Comparison of ENCODE assay signal across 10 cellular contexts in the genomic region with DNA sequence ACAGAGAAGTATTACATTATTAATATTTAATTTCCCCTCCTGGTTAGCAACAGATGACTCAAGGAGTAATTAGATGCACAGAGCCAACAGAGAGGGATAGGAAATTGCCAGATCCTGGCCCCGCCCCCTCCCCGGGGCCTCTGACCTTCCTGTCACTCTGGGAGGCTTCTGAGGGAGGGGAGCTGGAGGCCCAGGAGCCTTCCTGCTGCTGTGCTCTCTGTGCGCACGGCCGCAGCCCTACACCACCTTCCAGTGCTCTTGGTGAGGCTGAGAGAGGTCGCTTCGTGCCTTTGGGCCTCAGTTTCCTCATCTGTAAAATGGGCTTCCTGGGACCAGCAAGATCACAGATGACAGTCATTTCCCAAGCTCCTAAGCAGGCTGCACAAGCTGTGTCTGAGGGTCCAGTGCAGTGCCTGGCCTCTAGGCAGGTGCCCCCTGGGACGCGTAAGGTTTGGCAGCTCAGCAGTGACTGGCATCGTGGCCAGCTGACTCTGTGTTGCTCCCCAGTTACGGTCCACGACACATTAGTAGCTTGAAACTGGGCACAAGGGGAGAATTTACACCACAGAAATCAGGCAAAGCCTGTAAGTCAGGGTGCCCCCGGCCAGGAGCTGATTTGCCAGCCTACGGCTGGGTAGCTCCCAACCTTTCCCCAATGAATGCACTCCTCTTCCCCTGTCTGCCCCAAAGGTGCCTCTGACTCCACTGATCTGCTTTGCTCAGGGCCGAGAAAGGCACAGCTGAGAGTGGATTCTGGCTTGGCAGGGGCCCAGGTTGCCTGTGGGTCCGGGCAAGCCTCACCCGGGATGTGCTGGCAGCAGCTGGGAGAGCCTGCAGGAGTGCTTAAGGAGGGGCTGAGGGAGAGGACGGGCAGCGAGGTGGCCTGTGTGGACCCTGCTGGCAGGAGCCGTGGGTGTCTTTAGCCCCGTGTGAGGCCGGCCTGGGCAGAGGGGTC. TPM values are rescaled to one million over a fixed set of nuclear protein-coding genes. Genes with fewer than 3 reads are reported as not detected.
DNase-seq lines count a peak whose midpoint lies in the region; ATAC-seq, FAIRE-seq and TF ChIP-seq lines count a peak whose summit lies in the region.
"Had no signal": no experiment of that assay in that cellular context is flagged by ENCODE, and none has a peak within 500 bp of the region (broad histone marks: within the 10 kb centered on the region; RNA-seq: fewer than 3 reads in every experiment).

No MANE protein-coding gene starts in this region.

- TF ChIP-seq EP300 in GM12878 (IDR thresholded peaks at IDR 0.05; ENCODE audit: borderline replicate concordance in 1 of 2, control insufficient read depth in 1 of 2, low read depth in 2 of 2, low read length in 2 of 2): no peak

- no peak overlapping the region for H3K4me3 Mint-ChIP-seq in GM23338

- H3K79me2 ChIP-seq in GM23338 (replicated peaks; ENCODE audit: insufficient read depth): no peaks in the 10 kb centered on the region
- peaks cover 52% of the 10 kb centered on the region for H3K79me2 ChIP-seq in SU-DHL-6 (ENCODE audit: insufficient read depth, low read length)
- peaks cover 83% of the 10 kb centered on the region for H3K79me2 ChIP-seq in GM12878 (ENCODE audit: control insufficient read depth, insufficient read depth, low read length)
- no peaks in the 10 kb centered on the region for H3K79me2 ChIP-seq in osteoblast (ENCODE audit: insufficient read depth, low read length)

- peaks cover 20% of the 10 kb centered on the region for H3K4me1 Mint-ChIP-seq in GM23338

- peak overlapping the region; percentile 87 for H3K9ac ChIP-seq in SU-DHL-6 (ENCODE audit: low read length)
- peak overlapping the region; percentile 73; the same call in 1 of the 2 replicates for H3K9ac ChIP-seq in GM12878 (ENCODE audit: control insufficient read depth, insufficient read depth, low read length)

- peak; percentile 8; the same call in 2 of the 3 replicates for ATAC-seq in GM23338
- ATAC-seq in GM12878: peak; percentile 6; the same call in 2 of the 3 replicates
- no peak for ATAC-seq in HG02571 (IDR thresholded peaks at IDR 0.05; ENCODE audit: unreplicated experiment)
- no peak for ATAC-seq in GM21825 (IDR thresholded peaks at IDR 0.05; ENCODE audit: unreplicated experiment)
- ATAC-seq: left colon, Panc1 had no signal

- H3K27ac ChIP-seq in GM23338 (ENCODE audit: low read depth) (peak overlapping the region; percentile 50; the same call in 1 of the 2 replicates), SU-DHL-6 (ENCODE audit: low read depth, low read length) (peak overlapping the region; percentile 99), GM12878 (ENCODE audit: control insufficient read depth, insufficient read depth) (peak overlapping the region; percentile 89), osteoblast (ENCODE audit: low read depth, low read length) (no peak overlapping the region)

- H4K20me1 ChIP-seq in GM23338 (replicated peaks; ENCODE audit: insufficient read depth) (no peaks in the 10 kb centered on the region; the same call in 1 of the 2 replicates), SU-DHL-6 (ENCODE audit: low read depth, low read length) (no peaks in the 10 kb centered on the region), GM12878 (ENCODE audit: control insufficient read depth, insufficient read depth) (no peaks in the 10 kb centered on the region), osteoblast (ENCODE audit: insufficient read depth, low read length) (peaks cover 5% of the 10 kb centered on the region)

- RAD21 ChIA-PET in GM12878 (lab: Charles Lee; ENCODE audit: unreplicated experiment): interaction anchor here (0.8 to 10.4 kb wide), 4 partner anchors 9 to 85 kb away, joined by 3 to 107 read pairs (median 4); no protein-coding TSS in a partner anchor

- no peaks in the 10 kb centered on the region for H3K9me3 Mint-ChIP-seq in GM23338

- DNase-seq in GM23338 (ENCODE audit: low spot score) (peak; percentile 58), GM12878 (ENCODE audit: low read depth, low spot score) (no peak), osteoblast (ENCODE audit: insufficient read length, low spot score, missing footprints) (peak; percentile 89), midbrain (lab: John Stamatoyannopoulos, UW) (no peak), dedifferentiated amniotic fluid mesenchymal stem cell (ENCODE audit: extremely low spot score) (no peak)

- H2AFZ ChIP-seq in GM23338 (no peak overlapping the region), SU-DHL-6 (ENCODE audit: low read depth, low read length, severe bottlenecking) (no peak overlapping the region), GM12878 (ENCODE audit: control insufficient read depth, low read depth, low read length) (peak overlapping the region; percentile 8; the same call in 1 of the 2 replicates), osteoblast (ENCODE audit: low read length) (no peak overlapping the region)

- H3K4me1 ChIP-seq in GM23338 (ENCODE audit: insufficient read depth) (peaks cover 5% of the 10 kb centered on the region; the same call in 1 of the 2 replicates), GM12878 (ENCODE audit: control insufficient read depth, insufficient read depth, low read length) (peaks cover 63% of the 10 kb centered on the region), osteoblast (ENCODE audit: insufficient read depth, low read length) (peaks cover 15% of the 10 kb centered on the region)

- H3K27me3 Mint-ChIP-seq in GM23338 (ENCODE audit: insufficient read depth, low read depth, poor library complexity): peaks cover 29% of the 10 kb centered on the region

- H3K27ac Mint-ChIP-seq in GM23338: no peak overlapping the region

- no peaks in the 10 kb centered on the region for H3K9me3 ChIP-seq in SU-DHL-6 (ENCODE audit: insufficient read depth, low read length)
- no peaks in the 10 kb centered on the region for H3K9me3 ChIP-seq in GM12878 (replicated peaks; ENCODE audit: control insufficient read depth, insufficient read depth, low read length)
- H3K9me3 ChIP-seq in osteoblast (ENCODE audit: low read depth, low read length): no peaks in the 10 kb centered on the region

- SMC1A ChIA-PET in GM12878 (lab: Charles Lee; ENCODE audit: uncharacterized antibody, unreplicated experiment): interaction anchor here (0.9 to 10.4 kb wide), 7 partner anchors 7 to 96 kb away, joined by 3 to 122 read pairs (median 14); no protein-coding TSS in a partner anchor

- TF ChIP-seq POLR2A in GM12878 (IDR thresholded peaks at IDR 0.05; ENCODE audit: low read depth, low read length): no peak; the same call in 1 of the 2 replicates

- no peak for TF ChIP-seq RAD21 in GM12878 (IDR thresholded peaks at IDR 0.05; ENCODE audit: insufficient read depth, low read depth, low read length)

- 81% methylated on average over 22 of the region's 22 CpGs for WGBS in GM12878 (ENCODE audit: insufficient coverage, insufficient replicate concordance, low lambda C conversion rate, missing lambda C conversion rate)

- FAIRE-seq in GM12878 (lab: Jason Lieb, UNC): no peak

- H3K9me2 ChIP-seq in GM23338 (ENCODE audit: insufficient read depth): no peaks in the 10 kb centered on the region
- H3K9me2 ChIP-seq in SU-DHL-6 (replicated peaks; ENCODE audit: insufficient read depth, low read length): no peaks in the 10 kb centered on the region

- in situ Hi-C loops in GM12878 (cut with MboI): loop anchor here (5.0 kb wide), 1 partner anchor 88 kb away; no protein-coding TSS in a partner anchor

- peaks cover 13% of the 10 kb centered on the region for H3K27me3 ChIP-seq in GM23338 (ENCODE audit: insufficient read depth)
- H3K27me3 ChIP-seq in SU-DHL-6 (ENCODE audit: low read length): no peaks in the 10 kb centered on the region
- no peaks in the 10 kb centered on the region for H3K27me3 ChIP-seq in GM12878 (replicated peaks in 1 of 2; ENCODE audit: control insufficient read depth in 2 of 2, insufficient read depth in 2 of 2, low read length in 1 of 2)
- H3K27me3 ChIP-seq in osteoblast (ENCODE audit: insufficient read depth, low read length): peaks cover 21% of the 10 kb centered on the region

- TF ChIP-seq CTCF in GM23338 (conservative IDR thresholded peaks at IDR 0.05; ENCODE audit: low read depth in 2 of 2) (no peak), SU-DHL-6 (IDR thresholded peaks at IDR 0.05; ENCODE audit: insufficient read depth, low read length, poor library complexity, severe bottlenecking) (no peak), GM12878 (IDR thresholded peaks at IDR 0.05 in 2 of 3, conservative IDR thresholded peaks at IDR 0.05 in 1 of 3; ENCODE audit: control insufficient read depth in 2 of 3, extremely low read depth in 1 of 3, insufficient read depth in 1 of 3, low read depth in 3 of 3, low read length in 3 of 3) (no peak), osteoblast (IDR thresholded peaks at IDR 0.05; ENCODE audit: extremely low read depth, low read depth, low read length) (no peak)

- CTCF ChIA-PET in GM12878 (lab: Yijun Ruan, JAX): interaction anchor here (0.7 to 19.9 kb wide), 6 partner anchors 8 to 97 kb away, joined by 3 to 332 read pairs (median 4); no protein-coding TSS in a partner anchor

- POLR2A ChIA-PET in GM12878 (lab: Charles Lee): interaction anchor here (0.8 to 2.2 kb wide), 5 partner anchors 28 to 627 kb away, joined by 3 to 10 read pairs (median 5); no protein-coding TSS in a partner anchor

- intact Hi-C loops in GM12878 (cut with micrococcal nuclease; ENCODE audit: unreplicated experiment): loop anchor here (10.0 kb wide), 1 partner anchor 105 kb away; no protein-coding TSS in a partner anchor

- H3K36me3 ChIP-seq in GM23338 (ENCODE audit: insufficient read depth) (no peaks in the 10 kb centered on the region), SU-DHL-6 (ENCODE audit: low read length) (no peaks in the 10 kb centered on the region), GM12878 (ENCODE audit: control insufficient read depth in 2 of 2, insufficient read depth in 2 of 2, low read length in 1 of 2) (peaks cover 0 to 5% of the 10 kb centered on the region in 2 experiments; a peak in 2 of 4 replicates), osteoblast (ENCODE audit: insufficient read depth, low read length) (no peaks in the 10 kb centered on the region)

- H3K4me3 ChIP-seq in GM23338 (no peak overlapping the region), SU-DHL-6 (ENCODE audit: insufficient read depth, low read length, poor library complexity, severe bottlenecking) (peak overlapping the region; percentile 44), GM12878 (peak overlapping the region; percentile 60), osteoblast (ENCODE audit: insufficient read depth, low read length) (no peak overlapping the region)

- BruUV-seq in GM12878 (replicated peaks; lab: Mats Ljungman, UMichigan): no TSS peak

- H3K36me3 Mint-ChIP-seq in GM23338 (ENCODE audit: low read depth): no peaks in the 10 kb centered on the region; the same call in 2 of the 3 replicates

- H3F3A ChIP-seq in GM23338 (replicated peaks; ENCODE audit: low read depth) (no peaks in the 10 kb centered on the region), SU-DHL-6 (ENCODE audit: insufficient read depth) (peaks cover 55% of the 10 kb centered on the region)

- H3K4me2 ChIP-seq in GM23338 (peak overlapping the region; percentile 16; the same call in 1 of the 2 replicates), SU-DHL-6 (ENCODE audit: low read depth, low read length, poor library complexity, severe bottlenecking) (peak overlapping the region; percentile 77), GM12878 (ENCODE audit: control insufficient read depth, insufficient read depth) (peak overlapping the region; percentile 83), osteoblast (ENCODE audit: insufficient read depth, low read length) (no peak overlapping the region)

RNA-seq across cellular contexts. Expression of a gene that starts 2.3 kb away (rescaled TPM):
- total RNA-seq in GM23338 (2014; rRNA removed; shearing (Covaris generic)): 11.0 and 13.5 TPM in 2 replicates
- polyA plus RNA-seq in GM23338 (2016; fragmentation: Nextera tagmentation; extraction: Ambion mirVana): 3.4 and 4.1 TPM in 2 replicates
- total RNA-seq in GM12878 (2013; cell fraction: nucleolus; rRNA removed): 55.4 and 60.9 TPM in 2 replicates
- 27.4 and 28.5 TPM in 2 replicates for total RNA-seq in GM12878 (2014; rRNA removed)
- 10.5 and 10.9 TPM in 2 replicates for total RNA-seq in GM12878 (2014; rRNA removed; fragmentation: Illumina TruSeq; extraction: Trizol)
- 22.9 and 23.6 TPM in 2 replicates for total RNA-seq in GM12878 (2021)
- polyA plus RNA-seq in GM12878 (2011; ENCODE audit: low read depth): 9.5 TPM
- polyA plus RNA-seq in GM12878 (2011; rRNA removed): 16.2 and 31.2 TPM in 2 replicates
- 49.3 and 77.4 TPM in 2 replicates for polyA plus RNA-seq in GM12878 (2011; cell fraction: cytosol; rRNA removed)
- 45.4 and 47.1 TPM in 2 replicates for polyA plus RNA-seq in GM12878 (2011; cell fraction: nucleus; rRNA removed)
- 22.8 and 28.8 TPM in 2 replicates for polyA plus RNA-seq in GM12878 (2012)
- polyA plus RNA-seq in GM12878 (2014; fragmentation: Illumina TruSeq; extraction: Trizol): 4.6 and 15.9 TPM in 2 replicates
- polyA plus RNA-seq in GM12878 (2014; fragmentation: Nextera tagmentation; extraction: Ambion mirVana): 1 to 10 TPM in 1 of 2 experiments, under 1 TPM in 1; 0.69 to 1.6 TPM
- polyA plus RNA-seq in GM12878 (2014; rRNA removed): 29.6 and 30.5 TPM in 2 replicates
- 10 to 100 TPM; 15.8 to 20.6 TPM for polyA plus RNA-seq in GM12878 (2016; fragmentation: Nextera tagmentation; extraction: Ambion mirVana)
- 38.3 and 56.7 TPM in 2 replicates for polyA minus RNA-seq in GM12878 (2011; rRNA and poly(A)+ RNA removed)
- 11.3 and 12.3 TPM in 2 replicates for polyA minus RNA-seq in GM12878 (2011; cell fraction: cytosol; rRNA and poly(A)+ RNA removed)
- polyA minus RNA-seq in GM12878 (2011; cell fraction: nucleus; rRNA and poly(A)+ RNA removed): 15.4 and 23.7 TPM in 2 replicates
- 0.72 and 1.2 TPM in 2 replicates for total RNA-seq in osteoblast

Comparison
In these comparisons a context has a peak if more than half of its experiments do, and no peak if none do; other contexts are left out.
1. ATAC-seq: peak in GM23338 (single experiment) and GM12878 (single experiment); none in HG02571 (single experiment) and GM21825 (single experiment).
2. DNase-seq: peak in GM23338 (single experiment) and osteoblast (single experiment); none in GM12878 (single experiment), midbrain (single experiment) and dedifferentiated amniotic fluid mesenchymal stem cell (single experiment).
3. H3K4me3 ChIP-seq: peak in SU-DHL-6 (single experiment) and GM12878 (single experiment); none in GM23338 (single experiment) and osteoblast (single experiment).